8 cellular contexts compared by ENCODE assay signal in the genomic region with DNA sequence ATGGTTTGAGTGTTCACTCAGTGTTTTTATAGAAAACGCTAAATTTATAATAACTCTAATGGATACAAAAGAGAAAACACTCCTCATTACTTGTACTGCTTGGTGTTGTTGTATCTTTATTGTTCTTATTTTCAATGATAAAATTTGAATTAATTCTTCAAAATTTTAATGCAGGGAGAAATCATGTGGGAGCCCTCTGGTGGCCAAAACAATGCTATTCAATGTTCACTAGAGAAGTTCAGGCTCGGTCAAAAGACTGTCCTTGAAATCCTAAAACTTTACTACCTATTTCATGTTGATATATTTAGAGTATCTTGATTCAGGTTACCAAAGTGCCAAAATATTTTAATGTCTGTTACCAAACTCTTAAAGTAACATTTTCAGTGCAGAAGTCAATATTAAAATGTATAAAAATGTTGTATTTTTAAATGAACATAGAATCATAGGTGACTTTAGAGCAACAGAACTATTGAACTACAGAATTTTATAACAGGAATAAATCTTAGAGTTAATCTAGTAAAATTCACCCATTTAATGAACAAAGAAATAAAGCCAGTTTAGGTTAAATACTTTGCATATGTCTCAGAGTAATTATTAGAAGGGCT.
A peak's percentile ranks its signal among the peaks of the same experiment; 100 is the strongest.
DNase-seq lines count a peak whose midpoint lies in the region; ATAC-seq and TF ChIP-seq lines count a peak whose summit lies in the region.

No MANE protein-coding gene starts in this region.

- H4K8ac ChIP-seq in H9 (replicated peaks; ENCODE audit: insufficient read length, low read depth, low read length) = no peak overlapping the region

- H3K27ac Mint-ChIP-seq in CD14-positive monocyte (no peak overlapping the region), H9 (no peak overlapping the region)

- no peak overlapping the region for H3K23ac ChIP-seq in H9 (ENCODE audit: insufficient read length, low read depth, low read length)

- H3K23me2 ChIP-seq in H9 (ENCODE audit: insufficient read length, low read depth, low read length, poor library complexity, severe bottlenecking) = no peaks in the 10 kb centered on the region

- H3K4me3 Mint-ChIP-seq in CD14-positive monocyte (no peak overlapping the region), H9 (no peak overlapping the region)

- H4K5ac ChIP-seq in H9 (ENCODE audit: insufficient read length, low read depth, low read length) = no peak overlapping the region

- no peak overlapping the region for H2BK15ac ChIP-seq in H9 (ENCODE audit: low read depth, low read length)

- intact Hi-C loops in CD14-positive monocyte (cut with micrococcal nuclease) (no loop called here), left lung (cut with DNase I) (no loop called here)

- H3K9me3 Mint-ChIP-seq in CD14-positive monocyte (no peaks in the 10 kb centered on the region), H9 (no peaks in the 10 kb centered on the region)

- H3K27me3 Mint-ChIP-seq in CD14-positive monocyte (ENCODE audit: low read depth in 3 of 3) (no peaks in the 10 kb centered on the region), H9 (ENCODE audit: low read depth) (no peaks in the 10 kb centered on the region)

- no peak overlapping the region for H3K4me3 ChIP-seq in adipocyte (ENCODE audit: low read length)
- H3K4me3 ChIP-seq in left lung = no peak overlapping the region

- H3K36me3 ChIP-seq in adipocyte (ENCODE audit: control insufficient read depth, insufficient read depth, low read length, severe bottlenecking) = no peaks in the 10 kb centered on the region
- H3K36me3 ChIP-seq in left lung = no peaks in the 10 kb centered on the region

- ATAC-seq in left lung = no peak
- ATAC-seq in esophagus mucosa = no peak
- no peak for ATAC-seq in GM19395 (IDR thresholded peaks at IDR 0.05; ENCODE audit: unreplicated experiment)
- no peak for ATAC-seq in GM21381 (IDR thresholded peaks at IDR 0.05; ENCODE audit: unreplicated experiment)
- no peak for ATAC-seq in GM18517 (IDR thresholded peaks at IDR 0.05; ENCODE audit: unreplicated experiment)

- H3K4me1 Mint-ChIP-seq in CD14-positive monocyte (no peaks in the 10 kb centered on the region), H9 (peaks cover 0 to 4% of the 10 kb centered on the region in 2 experiments; a peak in 1 of 4 replicates)

- H3K14ac ChIP-seq in H9 (ENCODE audit: insufficient read depth, low read length) = no peak overlapping the region

- H2BK20ac ChIP-seq in H9 (ENCODE audit: low read depth, low read length, poor library complexity, severe bottlenecking) = no peak overlapping the region

- no peaks in the 10 kb centered on the region for H3K4me1 ChIP-seq in H9 (ENCODE audit: insufficient read depth, low read length)
- H3K4me1 ChIP-seq in adipocyte (ENCODE audit: control insufficient read depth, insufficient read depth, low read length) = peaks cover 14% of the 10 kb centered on the region
- H3K4me1 ChIP-seq in left lung = no peaks in the 10 kb centered on the region

- H2BK5ac ChIP-seq in H9 (ENCODE audit: insufficient read length, low read length) = no peak overlapping the region

- TF ChIP-seq CTCF in CD14-positive monocyte (IDR thresholded peaks at IDR 0.05) (peak; percentile 33), H9 (conservative IDR thresholded peaks at IDR 0.05) (peak; percentile 84), left lung (IDR thresholded peaks at IDR 0.05) (peak; percentile 43 to 58)

- H4K20me1 ChIP-seq in H9 (ENCODE audit: control insufficient read depth, insufficient read depth, insufficient read length) = no peaks in the 10 kb centered on the region

- H2BK12ac ChIP-seq in H9 (ENCODE audit: insufficient read length, low read depth, low read length) = no peak overlapping the region

- no peak overlapping the region for H3K9ac ChIP-seq in H9 (ENCODE audit: extremely low read depth, insufficient read length, low read length)
- H3K9ac ChIP-seq in adipocyte (ENCODE audit: low read length) = no peak overlapping the region

- H3K9me3 ChIP-seq in H9 (ENCODE audit: control insufficient read depth, low read depth, low read length) (no peaks in the 10 kb centered on the region), adipocyte (ENCODE audit: control insufficient read depth, low read length) (no peaks in the 10 kb centered on the region), left lung (no peaks in the 10 kb centered on the region)

- H2AK5ac ChIP-seq in H9 (ENCODE audit: insufficient read length, low read length) = no peak overlapping the region

- DNase-seq in CD14-positive monocyte (ENCODE audit: low spot score) = no peak
- DNase-seq in H9 = no peak
- peak; percentile 19 for DNase-seq in adipocyte (ENCODE audit: low read depth)
- no peak for DNase-seq in left lung

- no peaks in the 10 kb centered on the region for H3K36me3 Mint-ChIP-seq in CD14-positive monocyte
- H3K36me3 Mint-ChIP-seq in H9 (ENCODE audit: insufficient read depth in 1 of 3, low read depth in 3 of 3) = no peaks in the 10 kb centered on the region

- H3K79me2 ChIP-seq in H9 (ENCODE audit: insufficient read depth, low read length) = no peaks in the 10 kb centered on the region

- no peak overlapping the region for H3K56ac ChIP-seq in H9 (ENCODE audit: insufficient read length, low read depth, low read length)

- no peak overlapping the region for H2AFZ ChIP-seq in H9 (ENCODE audit: low read length)

- no peaks in the 10 kb centered on the region for H3K27me3 ChIP-seq in H9 (ENCODE audit: insufficient read depth, low read length)
- H3K27me3 ChIP-seq in adipocyte (replicated peaks; ENCODE audit: control insufficient read depth, insufficient read depth, low read length) = no peaks in the 10 kb centered on the region
- H3K27me3 ChIP-seq in left lung = no peaks in the 10 kb centered on the region

- no peak overlapping the region for H3K18ac ChIP-seq in H9 (ENCODE audit: insufficient read length, low read depth, low read length)

- H3K79me1 ChIP-seq in H9 (ENCODE audit: insufficient read depth, low read depth, low read length, poor library complexity, severe bottlenecking) = no peaks in the 10 kb centered on the region

- H2BK120ac ChIP-seq in H9 (ENCODE audit: low read depth, low read length, poor library complexity, severe bottlenecking) = no peak overlapping the region

- H3K27ac ChIP-seq in H9 (ENCODE audit: insufficient read length, low read depth, low read length) (no peak overlapping the region), left lung (no peak overlapping the region)

- H3T11ph ChIP-seq in H9 (ENCODE audit: low read length) = no peak overlapping the region

- no peak overlapping the region for H3K4ac ChIP-seq in H9 (ENCODE audit: low read depth, low read length)

- H3K4me2 ChIP-seq in H9 (ENCODE audit: insufficient read depth, insufficient read length, low read length) = no peak overlapping the region

- H4K91ac ChIP-seq in H9 (ENCODE audit: insufficient read length, low read depth, low read length) = no peak overlapping the region

- WGBS in H9 (ENCODE audit: extremely low coverage, insufficient read length, low lambda C conversion rate) = no CpG with 5 or more reads among the region's 2 CpGs

Comparison
In these comparisons a context has a peak if more than half of its experiments do, and no peak if none do; other contexts are left out.
1. CTCF ChIP-seq: peak in every context shown above with its lines; median percentile 84 in H9; 50 in left lung; 33 in CD14-positive monocyte.